In genomic region chr5:10400411-10400810, GRCh38 we compare ENCODE assay signal across 22 cellular contexts. TPM values are rescaled to one million over a fixed set of nuclear protein-coding genes. Genes with fewer than 3 reads are reported as not detected.
DNase-seq lines count a peak whose midpoint lies in the region; ATAC-seq and TF ChIP-seq lines count a peak whose summit lies in the region.
"Had no signal": no experiment of that assay in that cellular context is flagged by ENCODE, and none has a peak within 500 bp of the region (broad histone marks: within the 10 kb centered on the region; RNA-seq: fewer than 3 reads in every experiment).

No MANE protein-coding gene starts in this region.

- no peak overlapping the region for H3K4me2 ChIP-seq in osteoblast (ENCODE audit: insufficient read depth, low read length)
- H3K4me2 ChIP-seq: SK-N-SH had no signal

- H3K36me3 ChIP-seq in osteoblast (ENCODE audit: insufficient read depth, low read length): peaks cover 61% of the 10 kb centered on the region
- H3K36me3 ChIP-seq in tibial nerve: peaks cover 0 to 45% (median 0%) of the 10 kb centered on the region in 3 donors

- no peaks in the 10 kb centered on the region for H3K27me3 Mint-ChIP-seq in glutamatergic neuron (ENCODE audit: unreplicated experiment)
- H3K27me3 Mint-ChIP-seq in activated naive CD8-positive, alpha-beta T cell treated with anti-CD3 and anti-CD28 coated beads for 36 hours: no peaks in the 10 kb centered on the region
- H3K27me3 Mint-ChIP-seq: activated naive CD8-positive, alpha-beta T cell treated with anti-CD3 and anti-CD28 coated beads, Interleukin-2, amount 50 U/mL, for 24 hours; memory B cell; naive thymus-derived CD4-positive, alpha-beta T cell had no signal

- H3K27me3 ChIP-seq in osteoblast (ENCODE audit: insufficient read depth, low read length) (no peaks in the 10 kb centered on the region), tibial nerve (no peaks in the 10 kb centered on the region)
- H3K27me3 ChIP-seq: pancreas, spleen, suprapubic skin had no signal

- peaks cover 10% of the 10 kb centered on the region for H3K4me1 Mint-ChIP-seq in glutamatergic neuron (ENCODE audit: low read depth, unreplicated experiment)
- peaks cover 9% of the 10 kb centered on the region for H3K4me1 Mint-ChIP-seq in activated naive CD8-positive, alpha-beta T cell treated with anti-CD3 and anti-CD28 coated beads for 36 hours
- H3K4me1 Mint-ChIP-seq: activated naive CD8-positive, alpha-beta T cell treated with anti-CD3 and anti-CD28 coated beads, Interleukin-2, amount 50 U/mL, for 24 hours had no signal

- peaks cover 13% of the 10 kb centered on the region for H3K79me2 ChIP-seq in osteoblast (ENCODE audit: insufficient read depth, low read length)

- H3K27ac Mint-ChIP-seq in glutamatergic neuron (ENCODE audit: unreplicated experiment): peak overlapping the region; percentile 72
- no peak overlapping the region for H3K27ac Mint-ChIP-seq in activated naive CD8-positive, alpha-beta T cell treated with anti-CD3 and anti-CD28 coated beads for 36 hours
- H3K27ac Mint-ChIP-seq: activated naive CD8-positive, alpha-beta T cell treated with anti-CD3 and anti-CD28 coated beads, Interleukin-2, amount 50 U/mL, for 24 hours had no signal

- H2AFZ ChIP-seq in osteoblast (ENCODE audit: low read length): no peak overlapping the region

- 28 to 32% methylated on average over 2 of the region's 2 CpGs for WGBS in tibial nerve, 2 donors

- H3K4me1 ChIP-seq in osteoblast (ENCODE audit: insufficient read depth, low read length) (no peaks in the 10 kb centered on the region), tibial nerve (peaks cover 0 to 31% (median 3%) of the 10 kb centered on the region in 4 donors)
- H3K4me1 ChIP-seq: pancreas, spleen, suprapubic skin had no signal

- peaks cover 5% of the 10 kb centered on the region for H3K9me3 Mint-ChIP-seq in glutamatergic neuron (ENCODE audit: unreplicated experiment)
- H3K9me3 Mint-ChIP-seq in activated naive CD8-positive, alpha-beta T cell treated with anti-CD3 and anti-CD28 coated beads for 36 hours: no peaks in the 10 kb centered on the region
- H3K9me3 Mint-ChIP-seq: activated naive CD8-positive, alpha-beta T cell treated with anti-CD3 and anti-CD28 coated beads, Interleukin-2, amount 50 U/mL, for 24 hours; memory B cell; naive thymus-derived CD4-positive, alpha-beta T cell had no signal

- TF ChIP-seq CTCF in glutamatergic neuron (IDR thresholded peaks at IDR 0.05; ENCODE audit: partially characterized antibody, unreplicated experiment): no peak
- no peak for TF ChIP-seq CTCF in osteoblast (IDR thresholded peaks at IDR 0.05; ENCODE audit: extremely low read depth, low read depth, low read length)
- no peak for TF ChIP-seq CTCF in tibial nerve (IDR thresholded peaks at IDR 0.05)

- no peak for TF ChIP-seq EP300 in tibial nerve (IDR thresholded peaks at IDR 0.05)

- H3K4me3 ChIP-seq in osteoblast (ENCODE audit: insufficient read depth, low read length) (no peak overlapping the region), tibial nerve (no peak overlapping the region)
- H3K4me3 ChIP-seq: pancreas, spleen, suprapubic skin had no signal

- DNase-seq in glutamatergic neuron: no peak
- DNase-seq in osteoblast (ENCODE audit: insufficient read length, low spot score, missing footprints): no peak
- DNase-seq in tibial nerve (ENCODE audit: low spot score in 2 of 2): no peak
- DNase-seq in posterior vena cava (ENCODE audit: low spot score): no peak
- no peak for DNase-seq in A172 (ENCODE audit: low spot score)
- DNase-seq in activated naive CD8-positive, alpha-beta T cell treated with anti-CD3 and anti-CD28 coated beads for 36 hours: no peak
- DNase-seq: activated CD4-positive, CD25-positive, alpha-beta regulatory T cell; activated CD8-positive, alpha-beta memory T cell treated with anti-CD3 and anti-CD28 coated beads for 24 hours; activated naive CD8-positive, alpha-beta T cell treated with anti-CD3 and anti-CD28 coated beads, Interleukin-2, amount 50 U/mL, for 24 hours; DMS79 treated with DMSO at 0.1 percent for 48 hours; effector memory CD4-positive, alpha-beta T cell; naive thymus-derived CD4-positive, alpha-beta T cell; NCI-H1694 treated with DMSO at 0.1 percent for 48 hours; pancreas; SK-N-SH; spleen; T1000 had no signal

- H3K9me3 ChIP-seq in osteoblast (ENCODE audit: low read depth, low read length) (no peaks in the 10 kb centered on the region), tibial nerve (no peaks in the 10 kb centered on the region)
- H3K9me3 ChIP-seq: pancreas, SK-N-SH, spleen, suprapubic skin had no signal

- H3K36me3 Mint-ChIP-seq in glutamatergic neuron (ENCODE audit: unreplicated experiment): peaks cover 4% of the 10 kb centered on the region
- peaks cover 10% of the 10 kb centered on the region for H3K36me3 Mint-ChIP-seq in activated naive CD8-positive, alpha-beta T cell treated with anti-CD3 and anti-CD28 coated beads for 36 hours

- H4K20me1 ChIP-seq in osteoblast (ENCODE audit: insufficient read depth, low read length): peaks cover 2% of the 10 kb centered on the region

- H3K4me3 Mint-ChIP-seq in glutamatergic neuron (ENCODE audit: unreplicated experiment): no peak overlapping the region
- H3K4me3 Mint-ChIP-seq in activated naive CD8-positive, alpha-beta T cell treated with anti-CD3 and anti-CD28 coated beads for 36 hours: no peak overlapping the region
- H3K4me3 Mint-ChIP-seq: activated naive CD8-positive, alpha-beta T cell treated with anti-CD3 and anti-CD28 coated beads, Interleukin-2, amount 50 U/mL, for 24 hours; memory B cell; naive thymus-derived CD4-positive, alpha-beta T cell had no signal

- no peak for TF ChIP-seq POLR2A in tibial nerve (IDR thresholded peaks at IDR 0.05)

- H3K27ac ChIP-seq in angular gyrus (ENCODE audit: low read depth, low read length) (peak overlapping the region; percentile 90), osteoblast (ENCODE audit: low read depth, low read length) (peak overlapping the region; percentile 20), tibial nerve (peak overlapping the region; percentile 18 to 78 (median 38))
- H3K27ac ChIP-seq: pancreas, spleen, suprapubic skin had no signal

- no peak for ATAC-seq in GM18909 (IDR thresholded peaks at IDR 0.05; ENCODE audit: poor library complexity, unreplicated experiment)
- ATAC-seq: activated naive CD8-positive, alpha-beta T cell treated with anti-CD3 and anti-CD28 coated beads, Interleukin-2, amount 50 U/mL, for 24 hours; naive thymus-derived CD4-positive, alpha-beta T cell; Panc1 had no signal

- intact Hi-C loops in posterior vena cava (cut with DNase I): no loop called here

RNA-seq across cellular contexts. Expression of gene ROPN1L, which starts 41.3 kb away (rescaled TPM):
- total RNA-seq in glutamatergic neuron (ENCODE audit: unreplicated experiment) (not detected), osteoblast (0.59 and 0.72 TPM in 2 replicates), tibial nerve (under 1 TPM in 1 of 4 donors, not detected in 3; 0.98 TPM), posterior vena cava (under 1 TPM in 1 of 2 donors, not detected in 1; 0.67 TPM)
- total RNA-seq in A172 (2014; rRNA removed; shearing (Covaris generic)): 0.31 TPM in 1 of 2 replicates, not detected in the other
- not detected for total RNA-seq in activated naive CD8-positive, alpha-beta T cell treated with anti-CD3 and anti-CD28 coated beads for 36 hours

RNA-seq across cellular contexts. Expression of gene MARCHF6, which starts 46.9 kb away (rescaled TPM):
- total RNA-seq in glutamatergic neuron (ENCODE audit: unreplicated experiment) (245 TPM), osteoblast (53.9 and 64.8 TPM in 2 replicates), tibial nerve (100 to 1,000 TPM in 2 of 4 donors, 10 to 100 TPM in 2; 70.2 to 127 (median 110) TPM), posterior vena cava (100 to 1,000 TPM; 116 to 127 TPM)
- total RNA-seq in A172 (2014; rRNA removed; shearing (Covaris generic)): 30.3 and 48.8 TPM in 2 replicates
- 10 to 100 TPM; 82.7 to 86.1 TPM for total RNA-seq in activated naive CD8-positive, alpha-beta T cell treated with anti-CD3 and anti-CD28 coated beads for 36 hours

Comparison
In these comparisons a context has a peak if more than half of its experiments do, and no peak if none do; other contexts are left out.
1. H3K27ac ChIP-seq: peak in every context shown above with its lines; median percentile 90 in angular gyrus; 38 in tibial nerve; 20 in osteoblast.